Comparison of ENCODE assay signal across 1 cellular context in the genomic region with DNA sequence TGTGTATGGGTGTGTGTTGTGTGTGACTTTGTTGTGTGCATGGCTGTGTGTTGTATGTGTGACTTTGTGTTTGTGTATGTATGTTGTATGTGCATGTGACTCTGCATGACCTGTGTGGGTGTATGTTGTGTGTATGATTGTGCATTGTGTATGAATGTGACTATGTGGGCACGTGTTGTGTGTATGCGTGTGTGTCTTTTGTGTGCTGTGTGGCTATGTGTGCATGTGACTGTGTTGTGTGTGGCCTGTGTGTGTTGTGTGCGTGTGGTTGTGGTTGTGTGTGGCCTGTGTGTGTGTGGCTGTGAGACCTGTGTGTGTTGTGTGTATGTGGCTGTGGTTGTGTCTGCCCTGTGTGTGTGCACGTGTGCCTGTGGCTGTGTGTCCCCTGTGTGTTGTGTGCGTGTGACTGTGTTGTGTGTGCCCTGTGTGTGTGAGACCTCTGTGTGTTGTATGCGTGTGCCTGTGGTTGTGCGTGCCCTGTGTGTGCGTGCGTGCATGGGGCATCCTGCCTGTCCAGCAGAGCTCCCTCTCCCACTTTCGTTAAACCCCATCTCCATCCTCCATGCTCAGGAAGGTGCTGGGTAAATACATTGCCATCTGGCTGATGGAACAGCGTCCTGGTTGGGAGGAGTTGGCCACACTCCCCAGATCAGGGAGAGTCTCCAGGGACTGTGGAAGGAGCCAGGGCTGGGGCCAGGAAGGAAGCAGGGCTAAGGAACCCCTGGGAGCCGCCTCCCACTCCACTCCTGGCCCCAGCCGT.
TF ChIP-seq lines count a peak whose summit lies in the region.

No MANE protein-coding gene starts in this region.

TF ChIP-seq in HepG2, 621 proteins besides CTCF, POLR2A, EP300 and RAD21 (continued from another document and continues in another):
- TF ChIP-seq, protein P1, sequence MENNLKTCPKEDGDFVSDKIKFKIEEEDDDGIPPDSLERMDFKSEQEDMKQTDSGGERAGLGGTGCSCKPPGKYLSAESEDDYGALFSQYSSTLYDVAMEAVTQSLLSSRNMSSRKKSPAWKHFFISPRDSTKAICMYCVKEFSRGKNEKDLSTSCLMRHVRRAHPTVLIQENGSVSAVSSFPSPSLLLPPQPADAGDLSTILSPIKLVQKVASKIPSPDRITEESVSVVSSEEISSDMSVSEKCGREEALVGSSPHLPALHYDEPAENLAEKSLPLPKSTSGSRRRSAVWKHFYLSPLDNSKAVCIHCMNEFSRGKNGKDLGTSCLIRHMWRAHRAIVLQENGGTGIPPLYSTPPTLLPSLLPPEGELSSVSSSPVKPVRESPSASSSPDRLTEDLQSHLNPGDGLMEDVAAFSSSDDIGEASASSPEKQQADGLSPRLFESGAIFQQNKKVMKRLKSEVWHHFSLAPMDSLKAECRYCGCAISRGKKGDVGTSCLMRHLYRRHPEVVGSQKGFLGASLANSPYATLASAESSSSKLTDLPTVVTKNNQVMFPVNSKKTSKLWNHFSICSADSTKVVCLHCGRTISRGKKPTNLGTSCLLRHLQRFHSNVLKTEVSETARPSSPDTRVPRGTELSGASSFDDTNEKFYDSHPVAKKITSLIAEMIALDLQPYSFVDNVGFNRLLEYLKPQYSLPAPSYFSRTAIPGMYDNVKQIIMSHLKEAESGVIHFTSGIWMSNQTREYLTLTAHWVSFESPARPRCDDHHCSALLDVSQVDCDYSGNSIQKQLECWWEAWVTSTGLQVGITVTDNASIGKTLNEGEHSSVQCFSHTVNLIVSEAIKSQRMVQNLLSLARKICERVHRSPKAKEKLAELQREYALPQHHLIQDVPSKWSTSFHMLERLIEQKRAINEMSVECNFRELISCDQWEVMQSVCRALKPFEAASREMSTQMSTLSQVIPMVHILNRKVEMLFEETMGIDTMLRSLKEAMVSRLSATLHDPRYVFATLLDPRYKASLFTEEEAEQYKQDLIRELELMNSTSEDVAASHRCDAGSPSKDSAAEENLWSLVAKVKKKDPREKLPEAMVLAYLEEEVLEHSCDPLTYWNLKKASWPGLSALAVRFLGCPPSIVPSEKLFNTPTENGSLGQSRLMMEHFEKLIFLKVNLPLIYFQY (CRISPR knock-in tag; IDR thresholded peaks at IDR 0.05; ENCODE audit: borderline replicate concordance) = no peak
- TF ChIP-seq, protein P2, sequence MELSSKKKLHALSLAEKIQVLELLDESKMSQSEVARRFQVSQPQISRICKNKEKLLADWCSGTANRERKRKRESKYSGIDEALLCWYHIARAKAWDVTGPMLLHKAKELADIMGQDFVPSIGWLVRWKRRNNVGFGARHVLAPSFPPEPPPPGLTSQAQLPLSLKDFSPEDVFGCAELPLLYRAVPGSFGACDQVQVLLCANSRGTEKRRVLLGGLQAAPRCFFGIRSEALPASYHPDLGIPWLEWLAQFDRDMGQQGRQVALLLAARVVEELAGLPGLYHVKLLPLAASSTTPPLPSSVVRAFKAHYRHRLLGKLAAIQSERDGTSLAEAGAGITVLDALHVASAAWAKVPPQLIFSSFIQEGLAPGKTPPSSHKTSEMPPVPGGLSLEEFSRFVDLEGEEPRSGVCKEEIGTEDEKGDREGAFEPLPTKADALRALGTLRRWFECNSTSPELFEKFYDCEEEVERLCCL (CRISPR knock-in tag; IDR thresholded peaks at IDR 0.05; ENCODE audit: borderline replicate concordance) = no peak
- TF ChIP-seq RBM22 (optimal IDR thresholded peaks at IDR 0.05; ENCODE audit: low read length) (no peak), NFIB (CRISPR knock-in tag; IDR thresholded peaks at IDR 0.05; ENCODE audit: borderline replicate concordance) (no peak), SPEN (CRISPR knock-in tag; IDR thresholded peaks at IDR 0.05; ENCODE audit: low read depth) (peak; percentile 15; the same call in 1 of the 2 replicates), ZNF782 (CRISPR knock-in tag; IDR thresholded peaks at IDR 0.05; ENCODE audit: borderline replicate concordance) (no peak), KLF15 (CRISPR knock-in tag; IDR thresholded peaks at IDR 0.05; ENCODE audit: borderline replicate concordance) (no peak), TCF12 (IDR thresholded peaks at IDR 0.05) (no peak), TCF12 (CRISPR knock-in tag; IDR thresholded peaks at IDR 0.05) (no peak), ZNF749 (CRISPR knock-in tag; IDR thresholded peaks at IDR 0.05; ENCODE audit: borderline replicate concordance) (no peak), ZNF720 (CRISPR knock-in tag; IDR thresholded peaks at IDR 0.05) (no peak), CCDC6 (CRISPR knock-in tag; IDR thresholded peaks at IDR 0.05) (no peak), ZNF709 (CRISPR knock-in tag; IDR thresholded peaks at IDR 0.05) (no peak), GZF1 (CRISPR knock-in tag; IDR thresholded peaks at IDR 0.05) (0 out of 2 replicates have a peak, but pooled peaks have one; percentile 61), ZBTB42 (CRISPR knock-in tag; IDR thresholded peaks at IDR 0.05) (no peak), SP2 (CRISPR knock-in tag; IDR thresholded peaks at IDR 0.05) (no peak), KLF13 (CRISPR knock-in tag; IDR thresholded peaks at IDR 0.05) (peak; percentile 31; the same call in 1 of the 2 replicates), HMG20B (CRISPR knock-in tag; conservative IDR thresholded peaks at IDR 0.05) (no peak), ZNF563 (CRISPR knock-in tag; IDR thresholded peaks at IDR 0.05) (peak; percentile 39; the same call in 1 of the 2 replicates), ZNF251 (CRISPR knock-in tag; IDR thresholded peaks at IDR 0.05) (0 out of 2 replicates have a peak, but pooled peaks have one; percentile 22), ELF1 (CRISPR knock-in tag; IDR thresholded peaks at IDR 0.05) (no peak), FLYWCH1 (CRISPR knock-in tag; IDR thresholded peaks at IDR 0.05) (no peak), TARDBP (CRISPR knock-in tag; IDR thresholded peaks at IDR 0.05) (no peak), ZNF788 (CRISPR knock-in tag; IDR thresholded peaks at IDR 0.05; ENCODE audit: borderline replicate concordance) (no peak), ZNF883 (CRISPR knock-in tag; IDR thresholded peaks at IDR 0.05; ENCODE audit: not compliant biosample characterization) (no peak), SRSF1 (optimal IDR thresholded peaks at IDR 0.05; ENCODE audit: low read depth, low read length) (peak; percentile 54), KDM5B (CRISPR knock-in tag; IDR thresholded peaks at IDR 0.05; ENCODE audit: borderline replicate concordance) (0 out of 2 replicates have a peak, but pooled peaks have one; percentile 0), NBN (conservative IDR thresholded peaks at IDR 0.05) (peak; percentile 86; the same call in 1 of the 2 replicates), SYNCRIP (IDR thresholded peaks at IDR 0.05; ENCODE audit: insufficient read depth, low read depth, low read length) (no peak), IKZF1 (IDR thresholded peaks at IDR 0.05) (peak; percentile 93), SIN3B (IDR thresholded peaks at IDR 0.05; ENCODE audit: low read length) (no peak), FOXP1 (IDR thresholded peaks at IDR 0.05) (0 out of 2 replicates have a peak, but pooled peaks have one; percentile 39), FOXP1 (CRISPR knock-in tag; IDR thresholded peaks at IDR 0.05) (no peak)
- TF ChIP-seq, protein P3, sequence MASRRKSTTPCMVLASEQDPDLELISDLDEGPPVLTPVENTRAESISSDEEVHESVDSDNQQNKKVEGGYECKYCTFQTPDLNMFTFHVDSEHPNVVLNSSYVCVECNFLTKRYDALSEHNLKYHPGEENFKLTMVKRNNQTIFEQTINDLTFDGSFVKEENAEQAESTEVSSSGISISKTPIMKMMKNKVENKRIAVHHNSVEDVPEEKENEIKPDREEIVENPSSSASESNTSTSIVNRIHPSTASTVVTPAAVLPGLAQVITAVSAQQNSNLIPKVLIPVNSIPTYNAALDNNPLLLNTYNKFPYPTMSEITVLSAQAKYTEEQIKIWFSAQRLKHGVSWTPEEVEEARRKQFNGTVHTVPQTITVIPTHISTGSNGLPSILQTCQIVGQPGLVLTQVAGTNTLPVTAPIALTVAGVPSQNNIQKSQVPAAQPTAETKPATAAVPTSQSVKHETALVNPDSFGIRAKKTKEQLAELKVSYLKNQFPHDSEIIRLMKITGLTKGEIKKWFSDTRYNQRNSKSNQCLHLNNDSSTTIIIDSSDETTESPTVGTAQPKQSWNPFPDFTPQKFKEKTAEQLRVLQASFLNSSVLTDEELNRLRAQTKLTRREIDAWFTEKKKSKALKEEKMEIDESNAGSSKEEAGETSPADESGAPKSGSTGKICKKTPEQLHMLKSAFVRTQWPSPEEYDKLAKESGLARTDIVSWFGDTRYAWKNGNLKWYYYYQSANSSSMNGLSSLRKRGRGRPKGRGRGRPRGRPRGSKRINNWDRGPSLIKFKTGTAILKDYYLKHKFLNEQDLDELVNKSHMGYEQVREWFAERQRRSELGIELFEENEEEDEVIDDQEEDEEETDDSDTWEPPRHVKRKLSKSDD (CRISPR knock-in tag; IDR thresholded peaks at IDR 0.05; ENCODE audit: low read depth) = peak; percentile 64; the same call in 1 of the 2 replicates
- TF ChIP-seq, protein P4, sequence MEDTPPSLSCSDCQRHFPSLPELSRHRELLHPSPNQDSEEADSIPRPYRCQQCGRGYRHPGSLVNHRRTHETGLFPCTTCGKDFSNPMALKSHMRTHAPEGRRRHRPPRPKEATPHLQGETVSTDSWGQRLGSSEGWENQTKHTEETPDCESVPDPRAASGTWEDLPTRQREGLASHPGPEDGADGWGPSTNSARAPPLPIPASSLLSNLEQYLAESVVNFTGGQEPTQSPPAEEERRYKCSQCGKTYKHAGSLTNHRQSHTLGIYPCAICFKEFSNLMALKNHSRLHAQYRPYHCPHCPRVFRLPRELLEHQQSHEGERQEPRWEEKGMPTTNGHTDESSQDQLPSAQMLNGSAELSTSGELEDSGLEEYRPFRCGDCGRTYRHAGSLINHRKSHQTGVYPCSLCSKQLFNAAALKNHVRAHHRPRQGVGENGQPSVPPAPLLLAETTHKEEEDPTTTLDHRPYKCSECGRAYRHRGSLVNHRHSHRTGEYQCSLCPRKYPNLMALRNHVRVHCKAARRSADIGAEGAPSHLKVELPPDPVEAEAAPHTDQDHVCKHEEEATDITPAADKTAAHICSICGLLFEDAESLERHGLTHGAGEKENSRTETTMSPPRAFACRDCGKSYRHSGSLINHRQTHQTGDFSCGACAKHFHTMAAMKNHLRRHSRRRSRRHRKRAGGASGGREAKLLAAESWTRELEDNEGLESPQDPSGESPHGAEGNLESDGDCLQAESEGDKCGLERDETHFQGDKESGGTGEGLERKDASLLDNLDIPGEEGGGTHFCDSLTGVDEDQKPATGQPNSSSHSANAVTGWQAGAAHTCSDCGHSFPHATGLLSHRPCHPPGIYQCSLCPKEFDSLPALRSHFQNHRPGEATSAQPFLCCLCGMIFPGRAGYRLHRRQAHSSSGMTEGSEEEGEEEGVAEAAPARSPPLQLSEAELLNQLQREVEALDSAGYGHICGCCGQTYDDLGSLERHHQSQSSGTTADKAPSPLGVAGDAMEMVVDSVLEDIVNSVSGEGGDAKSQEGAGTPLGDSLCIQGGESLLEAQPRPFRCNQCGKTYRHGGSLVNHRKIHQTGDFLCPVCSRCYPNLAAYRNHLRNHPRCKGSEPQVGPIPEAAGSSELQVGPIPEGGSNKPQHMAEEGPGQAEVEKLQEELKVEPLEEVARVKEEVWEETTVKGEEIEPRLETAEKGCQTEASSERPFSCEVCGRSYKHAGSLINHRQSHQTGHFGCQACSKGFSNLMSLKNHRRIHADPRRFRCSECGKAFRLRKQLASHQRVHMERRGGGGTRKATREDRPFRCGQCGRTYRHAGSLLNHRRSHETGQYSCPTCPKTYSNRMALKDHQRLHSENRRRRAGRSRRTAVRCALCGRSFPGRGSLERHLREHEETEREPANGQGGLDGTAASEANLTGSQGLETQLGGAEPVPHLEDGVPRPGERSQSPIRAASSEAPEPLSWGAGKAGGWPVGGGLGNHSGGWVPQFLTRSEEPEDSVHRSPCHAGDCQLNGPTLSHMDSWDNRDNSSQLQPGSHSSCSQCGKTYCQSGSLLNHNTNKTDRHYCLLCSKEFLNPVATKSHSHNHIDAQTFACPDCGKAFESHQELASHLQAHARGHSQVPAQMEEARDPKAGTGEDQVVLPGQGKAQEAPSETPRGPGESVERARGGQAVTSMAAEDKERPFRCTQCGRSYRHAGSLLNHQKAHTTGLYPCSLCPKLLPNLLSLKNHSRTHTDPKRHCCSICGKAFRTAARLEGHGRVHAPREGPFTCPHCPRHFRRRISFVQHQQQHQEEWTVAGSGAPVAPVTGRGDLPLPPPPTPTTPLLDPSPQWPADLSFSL (CRISPR knock-in tag; IDR thresholded peaks at IDR 0.05) = peak; percentile 98
- TF ChIP-seq, protein P5, sequence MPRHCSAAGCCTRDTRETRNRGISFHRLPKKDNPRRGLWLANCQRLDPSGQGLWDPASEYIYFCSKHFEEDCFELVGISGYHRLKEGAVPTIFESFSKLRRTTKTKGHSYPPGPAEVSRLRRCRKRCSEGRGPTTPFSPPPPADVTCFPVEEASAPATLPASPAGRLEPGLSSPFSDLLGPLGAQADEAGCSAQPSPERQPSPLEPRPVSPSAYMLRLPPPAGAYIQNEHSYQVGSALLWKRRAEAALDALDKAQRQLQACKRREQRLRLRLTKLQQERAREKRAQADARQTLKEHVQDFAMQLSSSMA (CRISPR knock-in tag; IDR thresholded peaks at IDR 0.05) = no peak; the same call in 1 of the 2 replicates
- TF ChIP-seq, protein P6, sequence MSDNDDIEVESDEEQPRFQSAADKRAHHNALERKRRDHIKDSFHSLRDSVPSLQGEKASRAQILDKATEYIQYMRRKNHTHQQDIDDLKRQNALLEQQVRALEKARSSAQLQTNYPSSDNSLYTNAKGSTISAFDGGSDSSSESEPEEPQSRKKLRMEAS (IDR thresholded peaks at IDR 0.05) = no peak
- TF ChIP-seq, protein P7, sequence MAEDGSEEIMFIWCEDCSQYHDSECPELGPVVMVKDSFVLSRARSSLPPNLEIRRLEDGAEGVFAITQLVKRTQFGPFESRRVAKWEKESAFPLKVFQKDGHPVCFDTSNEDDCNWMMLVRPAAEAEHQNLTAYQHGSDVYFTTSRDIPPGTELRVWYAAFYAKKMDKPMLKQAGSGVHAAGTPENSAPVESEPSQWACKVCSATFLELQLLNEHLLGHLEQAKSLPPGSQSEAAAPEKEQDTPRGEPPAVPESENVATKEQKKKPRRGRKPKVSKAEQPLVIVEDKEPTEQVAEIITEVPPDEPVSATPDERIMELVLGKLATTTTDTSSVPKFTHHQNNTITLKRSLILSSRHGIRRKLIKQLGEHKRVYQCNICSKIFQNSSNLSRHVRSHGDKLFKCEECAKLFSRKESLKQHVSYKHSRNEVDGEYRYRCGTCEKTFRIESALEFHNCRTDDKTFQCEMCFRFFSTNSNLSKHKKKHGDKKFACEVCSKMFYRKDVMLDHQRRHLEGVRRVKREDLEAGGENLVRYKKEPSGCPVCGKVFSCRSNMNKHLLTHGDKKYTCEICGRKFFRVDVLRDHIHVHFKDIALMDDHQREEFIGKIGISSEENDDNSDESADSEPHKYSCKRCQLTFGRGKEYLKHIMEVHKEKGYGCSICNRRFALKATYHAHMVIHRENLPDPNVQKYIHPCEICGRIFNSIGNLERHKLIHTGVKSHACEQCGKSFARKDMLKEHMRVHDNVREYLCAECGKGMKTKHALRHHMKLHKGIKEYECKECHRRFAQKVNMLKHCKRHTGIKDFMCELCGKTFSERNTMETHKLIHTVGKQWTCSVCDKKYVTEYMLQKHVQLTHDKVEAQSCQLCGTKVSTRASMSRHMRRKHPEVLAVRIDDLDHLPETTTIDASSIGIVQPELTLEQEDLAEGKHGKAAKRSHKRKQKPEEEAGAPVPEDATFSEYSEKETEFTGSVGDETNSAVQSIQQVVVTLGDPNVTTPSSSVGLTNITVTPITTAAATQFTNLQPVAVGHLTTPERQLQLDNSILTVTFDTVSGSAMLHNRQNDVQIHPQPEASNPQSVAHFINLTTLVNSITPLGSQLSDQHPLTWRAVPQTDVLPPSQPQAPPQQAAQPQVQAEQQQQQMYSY (CRISPR knock-in tag; IDR thresholded peaks at IDR 0.05) = no peak
